Comparison of ENCODE assay signal across 24 cellular contexts in genomic region chr1:25068316-25068715, GRCh38.
"Had no signal": no experiment of that assay in that cellular context is flagged by ENCODE, and none has a peak within 500 bp of the region (broad histone marks: within the 10 kb centered on the region; RNA-seq: fewer than 3 reads in every experiment).

No MANE protein-coding gene starts in this region.

- H3K4me3 Mint-ChIP-seq: activated CD8-positive, alpha-beta T cell treated with anti-CD3 and anti-CD28 coated beads, Interleukin-2, amount 10 ng/mL, durations not matched to agents 7 days and 5 days; T-helper 17 cell; WTC11 had no signal

- H3K27me3 ChIP-seq: brain microvascular endothelial cell, cardiac muscle cell, Peyer's patch, SJSA1 had no signal

- ATAC-seq: activated CD8-positive, alpha-beta T cell treated with anti-CD3 and anti-CD28 coated beads, Interleukin-2, amount 10 ng/mL, durations not matched to agents 7 days and 5 days; T-helper 17 cell had no signal

- H3K27me3 Mint-ChIP-seq: T-helper 17 cell had no signal

- H3K4me3 ChIP-seq: cardiac muscle cell, Peyer's patch, SJSA1 had no signal

- H3K27ac ChIP-seq: brain microvascular endothelial cell, cardiac muscle cell, KMS-11, Peyer's patch, RWPE1, SJSA1 had no signal

- H3K9ac ChIP-seq: KMS-11 had no signal

- H3K27ac Mint-ChIP-seq: activated CD8-positive, alpha-beta T cell treated with anti-CD3 and anti-CD28 coated beads, Interleukin-2, amount 10 ng/mL, durations not matched to agents 7 days and 5 days; activated naive CD4-positive, alpha-beta T cell treated with anti-CD3 and anti-CD28 coated beads, Interleukin-2, amount 50 U/mL, for 72 hours; T-helper 17 cell; WTC11 had no signal

- H3K36me3 Mint-ChIP-seq: activated naive CD4-positive, alpha-beta T cell treated with anti-CD3 and anti-CD28 coated beads, Interleukin-2, amount 50 U/mL, for 72 hours; WTC11 had no signal

- H3K36me3 ChIP-seq: brain microvascular endothelial cell, cardiac muscle cell, Peyer's patch, SJSA1 had no signal

- H3K9me3 Mint-ChIP-seq: activated naive CD4-positive, alpha-beta T cell treated with anti-CD3 and anti-CD28 coated beads, Interleukin-2, amount 50 U/mL, for 72 hours; WTC11 had no signal

- DNase-seq: activated CD4-positive, alpha-beta T cell treated with anti-CD3 and anti-CD28 coated beads, Interleukin-2, amount 50 U/mL, for 1 hour; activated CD8-positive, alpha-beta memory T cell treated with anti-CD3 and anti-CD28 coated beads, Interleukin-2, amount 50 U/mL, for 48 hours; activated effector memory CD4-positive, alpha-beta T cell treated with Interleukin-2 at 50 U/mL for 16 hours; activated T-cell treated with anti-CD3 and anti-CD28 coated beads, Interleukin-2, amount 50 U/mL, for 1 hour; amygdala; brain microvascular endothelial cell; cerebellar nuclear complex; MV-4-11; NCI-H1092 treated with DMSO at 0.1 percent for 48 hours; NCI-H1436; NCI-H1694 treated with DMSO at 0.1 percent for 48 hours; NCI-H2029 treated with DMSO at 0.1 percent for 48 hours; NCI-H510A treated with DMSO at 0.1 percent for 48 hours; Peyer's patch; SHP77; T-helper 17 cell; T-helper 9 cell had no signal

- H3K9me3 ChIP-seq: Peyer's patch, SJSA1 had no signal
